9 cellular contexts compared by ENCODE assay signal in the genomic region with DNA sequence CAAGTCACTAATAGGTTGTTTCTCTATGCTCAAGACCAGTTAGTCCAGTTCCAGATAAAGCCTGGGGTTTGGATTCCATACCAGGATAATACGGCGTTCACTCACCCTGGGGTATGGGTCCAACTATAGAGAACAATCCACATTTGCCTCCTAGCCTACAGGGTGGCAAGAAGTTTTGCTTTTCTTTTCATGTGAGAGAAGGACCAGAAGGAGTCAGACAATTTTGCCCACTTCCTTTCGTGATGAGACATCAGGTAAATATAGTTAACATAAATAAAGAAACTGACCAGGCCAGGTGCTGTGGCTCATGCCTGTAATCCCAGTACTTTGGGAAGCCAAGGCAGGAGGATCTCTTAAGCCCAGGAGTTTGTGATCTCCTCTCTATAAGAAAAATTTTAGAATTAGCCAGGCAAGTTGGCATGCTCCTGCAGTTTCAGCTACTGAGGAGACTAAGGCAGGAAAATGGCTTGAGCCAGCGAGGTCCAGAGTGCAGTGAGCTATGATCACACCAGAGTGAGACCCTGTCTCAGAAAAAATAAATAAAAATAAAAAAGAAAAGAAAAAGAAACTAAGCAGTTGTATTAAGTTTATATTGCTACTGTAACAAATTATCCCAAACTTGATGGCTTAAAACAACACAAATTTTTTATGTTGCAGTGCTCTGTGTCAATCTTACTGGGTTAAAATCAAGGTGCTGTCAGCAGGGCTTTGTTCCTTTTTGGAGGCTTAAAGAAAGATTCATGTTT. TPM values are rescaled to one million over a fixed set of nuclear protein-coding genes. Genes with fewer than 3 reads are reported as not detected.
DNase-seq lines count a peak whose midpoint lies in the region; ATAC-seq, FAIRE-seq and TF ChIP-seq lines count a peak whose summit lies in the region.
"Had no signal": no experiment of that assay in that cellular context is flagged by ENCODE, and none has a peak within 500 bp of the region (broad histone marks: within the 10 kb centered on the region; RNA-seq: fewer than 3 reads in every experiment).

No MANE protein-coding gene starts in this region.

- no peak overlapping the region for H3K4me3 ChIP-seq in upper lobe of right lung

- H3K4me1 ChIP-seq in upper lobe of right lung, result peaks cover 6% of the 10 kb centered on the region

- intact Hi-C loops in upper lobe of right lung (cut with DNase I), result no loop called here

- no peak for TF ChIP-seq CTCF in upper lobe of right lung (IDR thresholded peaks at IDR 0.05)
- TF ChIP-seq CTCF in D721Med (IDR thresholded peaks at IDR 0.05; ENCODE audit: insufficient read depth, missing control alignments), result no peak

- H3K36me3 ChIP-seq in upper lobe of right lung, result no peaks in the 10 kb centered on the region

- DNase-seq in activated T-cell treated with anti-CD3 and anti-CD28 coated beads, Interleukin-2, amount 50 U/mL, for 72 hours, result no peak
- DNase-seq in activated T-cell treated with anti-CD3 and anti-CD28 coated beads, Interleukin-2, amount 50 U/mL, for 48 hours, result no peak
- DNase-seq in RPMI8226 (peak; percentile 40), upper lobe of right lung (no peak), NCI-H524 (lab: John Stamatoyannopoulos, UW) (no peak), NCI-H2171 treated with DMSO at 0.1 percent for 48 hours (lab: John Stamatoyannopoulos, UW) (no peak), D721Med (ENCODE audit: insufficient read length, low spot score) (no peak)

- H3K4me1 Mint-ChIP-seq in activated T-cell treated with anti-CD3 and anti-CD28 coated beads, Interleukin-2, amount 50 U/mL, for 72 hours (ENCODE audit: low read depth), result peaks cover 57% of the 10 kb centered on the region

- H3K9me3 ChIP-seq in upper lobe of right lung, result no peaks in the 10 kb centered on the region

- H3K27me3 ChIP-seq in upper lobe of right lung, result no peaks in the 10 kb centered on the region

- no peaks in the 10 kb centered on the region for H3K27me3 Mint-ChIP-seq in activated T-cell treated with anti-CD3 and anti-CD28 coated beads, Interleukin-2, amount 50 U/mL, for 72 hours (ENCODE audit: low read depth)

- peaks cover 2 to 6% of the 10 kb centered on the region in 2 donors for H3K9me3 Mint-ChIP-seq in activated T-cell treated with anti-CD3 and anti-CD28 coated beads, Interleukin-2, amount 50 U/mL, for 72 hours

- peak overlapping the region; percentile 62 to 90 for H3K4me3 Mint-ChIP-seq in activated T-cell treated with anti-CD3 and anti-CD28 coated beads, Interleukin-2, amount 50 U/mL, for 72 hours

- H3K27ac ChIP-seq in upper lobe of right lung, result peak overlapping the region; percentile 26
- H3K27ac ChIP-seq: epithelial cell of prostate had no signal

- peak; percentile 72 to 84 for ATAC-seq in activated T-cell treated with anti-CD3 and anti-CD28 coated beads, Interleukin-2, amount 50 U/mL, for 72 hours (replicated peaks in 1 of 2)
- ATAC-seq in HG02943 (IDR thresholded peaks at IDR 0.05; ENCODE audit: low read depth, unreplicated experiment), result peak; percentile 73
- no peak for ATAC-seq in upper lobe of right lung

- peaks cover 3 to 5% of the 10 kb centered on the region in 2 donors for H3K36me3 Mint-ChIP-seq in activated T-cell treated with anti-CD3 and anti-CD28 coated beads, Interleukin-2, amount 50 U/mL, for 72 hours (ENCODE audit: insufficient read depth in 2 of 2)

- FAIRE-seq in D721Med (lab: Jason Lieb, UNC), result no peak

- H3K27ac Mint-ChIP-seq in activated T-cell treated with anti-CD3 and anti-CD28 coated beads, Interleukin-2, amount 50 U/mL, for 72 hours, result peak overlapping the region; percentile 81

RNA-seq across cellular contexts. Expression of gene REEP5, which starts 7.5 kb away (rescaled TPM):
- 10 to 100 TPM; 51.0 to 63.8 TPM for total RNA-seq in activated T-cell treated with anti-CD3 and anti-CD28 coated beads, Interleukin-2, amount 50 U/mL, for 72 hours
- 108 TPM for total RNA-seq in upper lobe of right lung

RNA-seq across cellular contexts. Expression of gene DCP2, which starts 47.1 kb away (rescaled TPM):
- 100 to 1,000 TPM; 113 to 138 TPM for total RNA-seq in activated T-cell treated with anti-CD3 and anti-CD28 coated beads, Interleukin-2, amount 50 U/mL, for 72 hours
- total RNA-seq in upper lobe of right lung, result 51.1 TPM
